In genomic region chr12:71938728-71939385, GRCh38 we compare ENCODE assay signal across 1 cellular context.
TF ChIP-seq lines count a peak whose summit lies in the region.

TSS of gene TPH2 (plus strand) at chr12:71938845. CDS start at chr12:71938987, 142 bp downstream.

TF ChIP-seq in HepG2, 621 proteins besides CTCF, POLR2A, EP300 and RAD21 (continued from another document and continues in another):
- TF ChIP-seq BCLAF1 (IDR thresholded peaks at IDR 0.05) (no peak), ZBTB21 (CRISPR knock-in tag; IDR thresholded peaks at IDR 0.05) (no peak), JUND (CRISPR knock-in tag; IDR thresholded peaks at IDR 0.05) (no peak), CHD4 (IDR thresholded peaks at IDR 0.05; ENCODE audit: borderline replicate concordance, low read length) (no peak), FOXM1 (CRISPR knock-in tag; IDR thresholded peaks at IDR 0.05) (no peak), KMT2B (CRISPR knock-in tag; IDR thresholded peaks at IDR 0.05) (peak; percentile 61; the same call in 1 of the 2 replicates), HNF4A (CRISPR knock-in tag; IDR thresholded peaks at IDR 0.05) (no peak), CBX2 (IDR thresholded peaks at IDR 0.05; ENCODE audit: low read depth, low read length) (no peak), CBX2 (CRISPR knock-in tag; IDR thresholded peaks at IDR 0.05; ENCODE audit: low read depth) (no peak), SPEN (CRISPR knock-in tag; IDR thresholded peaks at IDR 0.05; ENCODE audit: low read depth) (peak; percentile 77; the same call in 1 of the 2 replicates), SMYD3 (CRISPR knock-in tag; IDR thresholded peaks at IDR 0.05) (0 out of 2 replicates have a peak, but pooled peaks have one; percentile 75), ZNF317 (CRISPR knock-in tag; IDR thresholded peaks at IDR 0.05) (peak; percentile 74; the same call in 1 of the 2 replicates), ZNF282 (IDR thresholded peaks at IDR 0.05; ENCODE audit: partially characterized antibody) (no peak), ZNF605 (CRISPR knock-in tag; IDR thresholded peaks at IDR 0.05) (peak; percentile 71; the same call in 1 of the 2 replicates), SIN3A (IDR thresholded peaks at IDR 0.05; ENCODE audit: borderline replicate concordance, low read depth, low read length) (peak; percentile 99), SIN3B (IDR thresholded peaks at IDR 0.05; ENCODE audit: low read length) (no peak), ZIK1 (CRISPR knock-in tag; IDR thresholded peaks at IDR 0.05; ENCODE audit: borderline replicate concordance, low read depth) (0 out of 2 replicates have a peak, but pooled peaks have one; percentile 47), ETV5 (CRISPR knock-in tag; IDR thresholded peaks at IDR 0.05; ENCODE audit: borderline replicate concordance) (0 out of 2 replicates have a peak, but pooled peaks have one; percentile 38), ZNF703 (CRISPR knock-in tag; IDR thresholded peaks at IDR 0.05; ENCODE audit: borderline replicate concordance) (no peak), CBX1 (IDR thresholded peaks at IDR 0.05; ENCODE audit: low read depth) (no peak), ZNF121 (CRISPR knock-in tag; IDR thresholded peaks at IDR 0.05) (no peak), KLF12 (CRISPR knock-in tag; IDR thresholded peaks at IDR 0.05; ENCODE audit: borderline replicate concordance) (0 out of 2 replicates have a peak, but pooled peaks have one; percentile 43), HHEX (CRISPR knock-in tag; IDR thresholded peaks at IDR 0.05) (no peak), MEIS1 (CRISPR knock-in tag; IDR thresholded peaks at IDR 0.05; ENCODE audit: borderline replicate concordance) (no peak), ZC3H13 (CRISPR knock-in tag; IDR thresholded peaks at IDR 0.05) (no peak), TRIM24 (CRISPR knock-in tag; IDR thresholded peaks at IDR 0.05) (no peak), ZMYM3 (CRISPR knock-in tag; IDR thresholded peaks at IDR 0.05) (no peak), CEBPZ (IDR thresholded peaks at IDR 0.05; ENCODE audit: low read length) (no peak), DMAP1 (CRISPR knock-in tag; IDR thresholded peaks at IDR 0.05) (no peak), TOE1 (CRISPR knock-in tag; IDR thresholded peaks at IDR 0.05) (peak; percentile 71; the same call in 1 of the 2 replicates), SAP130 (CRISPR knock-in tag; IDR thresholded peaks at IDR 0.05; ENCODE audit: low read depth) (peak; percentile 98), ZNF383 (CRISPR knock-in tag; IDR thresholded peaks at IDR 0.05; ENCODE audit: borderline replicate concordance) (no peak), ADNP (CRISPR knock-in tag; IDR thresholded peaks at IDR 0.05) (no peak), KDM5A (IDR thresholded peaks at IDR 0.05; ENCODE audit: borderline replicate concordance, low read length) (no peak), RAD51 (IDR thresholded peaks at IDR 0.05; ENCODE audit: borderline replicate concordance) (no peak), ZNF101 (CRISPR knock-in tag; IDR thresholded peaks at IDR 0.05; ENCODE audit: borderline replicate concordance, low read depth) (no peak), NKX3-1 (CRISPR knock-in tag; IDR thresholded peaks at IDR 0.05) (peak; percentile 95), NR2C2 (CRISPR knock-in tag; IDR thresholded peaks at IDR 0.05; ENCODE audit: borderline replicate concordance) (no peak), ZNF550 (CRISPR knock-in tag; IDR thresholded peaks at IDR 0.05; ENCODE audit: borderline replicate concordance) (no peak), SOX13 (IDR thresholded peaks at IDR 0.05) (no peak), SOX13 (CRISPR knock-in tag; conservative IDR thresholded peaks at IDR 0.05 in 1 of 2, IDR thresholded peaks at IDR 0.05 in 1 of 2) (peak in 1 of 2 experiments; percentile 37; a peak in 1 of 4 replicates)
- TF ChIP-seq, protein P1, sequence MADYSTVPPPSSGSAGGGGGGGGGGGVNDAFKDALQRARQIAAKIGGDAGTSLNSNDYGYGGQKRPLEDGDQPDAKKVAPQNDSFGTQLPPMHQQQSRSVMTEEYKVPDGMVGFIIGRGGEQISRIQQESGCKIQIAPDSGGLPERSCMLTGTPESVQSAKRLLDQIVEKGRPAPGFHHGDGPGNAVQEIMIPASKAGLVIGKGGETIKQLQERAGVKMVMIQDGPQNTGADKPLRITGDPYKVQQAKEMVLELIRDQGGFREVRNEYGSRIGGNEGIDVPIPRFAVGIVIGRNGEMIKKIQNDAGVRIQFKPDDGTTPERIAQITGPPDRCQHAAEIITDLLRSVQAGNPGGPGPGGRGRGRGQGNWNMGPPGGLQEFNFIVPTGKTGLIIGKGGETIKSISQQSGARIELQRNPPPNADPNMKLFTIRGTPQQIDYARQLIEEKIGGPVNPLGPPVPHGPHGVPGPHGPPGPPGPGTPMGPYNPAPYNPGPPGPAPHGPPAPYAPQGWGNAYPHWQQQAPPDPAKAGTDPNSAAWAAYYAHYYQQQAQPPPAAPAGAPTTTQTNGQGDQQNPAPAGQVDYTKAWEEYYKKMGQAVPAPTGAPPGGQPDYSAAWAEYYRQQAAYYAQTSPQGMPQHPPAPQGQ (CRISPR knock-in tag; IDR thresholded peaks at IDR 0.05; ENCODE audit: borderline replicate concordance), result no peak
- TF ChIP-seq, protein P2, sequence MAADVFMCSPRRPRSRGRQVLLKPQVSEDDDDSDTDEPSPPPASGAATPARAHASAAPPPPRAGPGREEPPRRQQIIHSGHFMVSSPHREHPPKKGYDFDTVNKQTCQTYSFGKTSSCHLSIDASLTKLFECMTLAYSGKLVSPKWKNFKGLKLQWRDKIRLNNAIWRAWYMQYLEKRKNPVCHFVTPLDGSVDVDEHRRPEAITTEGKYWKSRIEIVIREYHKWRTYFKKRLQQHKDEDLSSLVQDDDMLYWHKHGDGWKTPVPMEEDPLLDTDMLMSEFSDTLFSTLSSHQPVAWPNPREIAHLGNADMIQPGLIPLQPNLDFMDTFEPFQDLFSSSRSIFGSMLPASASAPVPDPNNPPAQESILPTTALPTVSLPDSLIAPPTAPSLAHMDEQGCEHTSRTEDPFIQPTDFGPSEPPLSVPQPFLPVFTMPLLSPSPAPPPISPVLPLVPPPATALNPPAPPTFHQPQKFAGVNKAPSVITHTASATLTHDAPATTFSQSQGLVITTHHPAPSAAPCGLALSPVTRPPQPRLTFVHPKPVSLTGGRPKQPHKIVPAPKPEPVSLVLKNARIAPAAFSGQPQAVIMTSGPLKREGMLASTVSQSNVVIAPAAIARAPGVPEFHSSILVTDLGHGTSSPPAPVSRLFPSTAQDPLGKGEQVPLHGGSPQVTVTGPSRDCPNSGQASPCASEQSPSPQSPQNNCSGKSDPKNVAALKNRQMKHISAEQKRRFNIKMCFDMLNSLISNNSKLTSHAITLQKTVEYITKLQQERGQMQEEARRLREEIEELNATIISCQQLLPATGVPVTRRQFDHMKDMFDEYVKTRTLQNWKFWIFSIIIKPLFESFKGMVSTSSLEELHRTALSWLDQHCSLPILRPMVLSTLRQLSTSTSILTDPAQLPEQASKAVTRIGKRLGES (CRISPR knock-in tag; IDR thresholded peaks at IDR 0.05; ENCODE audit: borderline replicate concordance), result peak; percentile 47; the same call in 1 of the 2 replicates
- TF ChIP-seq, protein P3, sequence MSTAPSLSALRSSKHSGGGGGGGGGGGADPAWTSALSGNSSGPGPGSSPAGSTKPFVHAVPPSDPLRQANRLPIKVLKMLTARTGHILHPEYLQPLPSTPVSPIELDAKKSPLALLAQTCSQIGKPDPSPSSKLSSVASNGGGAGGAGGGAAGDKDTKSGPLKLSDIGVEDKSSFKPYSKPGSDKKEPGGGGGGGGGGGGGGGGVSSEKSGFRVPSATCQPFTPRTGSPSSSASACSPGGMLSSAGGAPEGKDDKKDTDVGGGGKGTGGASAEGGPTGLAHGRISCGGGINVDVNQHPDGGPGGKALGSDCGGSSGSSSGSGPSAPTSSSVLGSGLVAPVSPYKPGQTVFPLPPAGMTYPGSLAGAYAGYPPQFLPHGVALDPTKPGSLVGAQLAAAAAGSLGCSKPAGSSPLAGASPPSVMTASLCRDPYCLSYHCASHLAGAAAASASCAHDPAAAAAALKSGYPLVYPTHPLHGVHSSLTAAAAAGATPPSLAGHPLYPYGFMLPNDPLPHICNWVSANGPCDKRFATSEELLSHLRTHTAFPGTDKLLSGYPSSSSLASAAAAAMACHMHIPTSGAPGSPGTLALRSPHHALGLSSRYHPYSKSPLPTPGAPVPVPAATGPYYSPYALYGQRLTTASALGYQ (CRISPR knock-in tag; IDR thresholded peaks at IDR 0.05), result no peak
- TF ChIP-seq, protein P4, sequence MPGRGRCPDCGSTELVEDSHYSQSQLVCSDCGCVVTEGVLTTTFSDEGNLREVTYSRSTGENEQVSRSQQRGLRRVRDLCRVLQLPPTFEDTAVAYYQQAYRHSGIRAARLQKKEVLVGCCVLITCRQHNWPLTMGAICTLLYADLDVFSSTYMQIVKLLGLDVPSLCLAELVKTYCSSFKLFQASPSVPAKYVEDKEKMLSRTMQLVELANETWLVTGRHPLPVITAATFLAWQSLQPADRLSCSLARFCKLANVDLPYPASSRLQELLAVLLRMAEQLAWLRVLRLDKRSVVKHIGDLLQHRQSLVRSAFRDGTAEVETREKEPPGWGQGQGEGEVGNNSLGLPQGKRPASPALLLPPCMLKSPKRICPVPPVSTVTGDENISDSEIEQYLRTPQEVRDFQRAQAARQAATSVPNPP (CRISPR knock-in tag; IDR thresholded peaks at IDR 0.05), result no peak
- TF ChIP-seq, protein P5, sequence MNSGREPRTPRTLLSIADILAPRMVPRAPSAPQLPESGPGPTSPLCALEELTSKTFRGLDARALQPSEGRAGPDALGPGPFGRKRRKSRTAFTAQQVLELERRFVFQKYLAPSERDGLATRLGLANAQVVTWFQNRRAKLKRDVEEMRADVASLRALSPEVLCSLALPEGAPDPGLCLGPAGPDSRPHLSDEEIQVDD (CRISPR knock-in tag; IDR thresholded peaks at IDR 0.05; ENCODE audit: borderline replicate concordance), result no peak
- TF ChIP-seq, protein P6, sequence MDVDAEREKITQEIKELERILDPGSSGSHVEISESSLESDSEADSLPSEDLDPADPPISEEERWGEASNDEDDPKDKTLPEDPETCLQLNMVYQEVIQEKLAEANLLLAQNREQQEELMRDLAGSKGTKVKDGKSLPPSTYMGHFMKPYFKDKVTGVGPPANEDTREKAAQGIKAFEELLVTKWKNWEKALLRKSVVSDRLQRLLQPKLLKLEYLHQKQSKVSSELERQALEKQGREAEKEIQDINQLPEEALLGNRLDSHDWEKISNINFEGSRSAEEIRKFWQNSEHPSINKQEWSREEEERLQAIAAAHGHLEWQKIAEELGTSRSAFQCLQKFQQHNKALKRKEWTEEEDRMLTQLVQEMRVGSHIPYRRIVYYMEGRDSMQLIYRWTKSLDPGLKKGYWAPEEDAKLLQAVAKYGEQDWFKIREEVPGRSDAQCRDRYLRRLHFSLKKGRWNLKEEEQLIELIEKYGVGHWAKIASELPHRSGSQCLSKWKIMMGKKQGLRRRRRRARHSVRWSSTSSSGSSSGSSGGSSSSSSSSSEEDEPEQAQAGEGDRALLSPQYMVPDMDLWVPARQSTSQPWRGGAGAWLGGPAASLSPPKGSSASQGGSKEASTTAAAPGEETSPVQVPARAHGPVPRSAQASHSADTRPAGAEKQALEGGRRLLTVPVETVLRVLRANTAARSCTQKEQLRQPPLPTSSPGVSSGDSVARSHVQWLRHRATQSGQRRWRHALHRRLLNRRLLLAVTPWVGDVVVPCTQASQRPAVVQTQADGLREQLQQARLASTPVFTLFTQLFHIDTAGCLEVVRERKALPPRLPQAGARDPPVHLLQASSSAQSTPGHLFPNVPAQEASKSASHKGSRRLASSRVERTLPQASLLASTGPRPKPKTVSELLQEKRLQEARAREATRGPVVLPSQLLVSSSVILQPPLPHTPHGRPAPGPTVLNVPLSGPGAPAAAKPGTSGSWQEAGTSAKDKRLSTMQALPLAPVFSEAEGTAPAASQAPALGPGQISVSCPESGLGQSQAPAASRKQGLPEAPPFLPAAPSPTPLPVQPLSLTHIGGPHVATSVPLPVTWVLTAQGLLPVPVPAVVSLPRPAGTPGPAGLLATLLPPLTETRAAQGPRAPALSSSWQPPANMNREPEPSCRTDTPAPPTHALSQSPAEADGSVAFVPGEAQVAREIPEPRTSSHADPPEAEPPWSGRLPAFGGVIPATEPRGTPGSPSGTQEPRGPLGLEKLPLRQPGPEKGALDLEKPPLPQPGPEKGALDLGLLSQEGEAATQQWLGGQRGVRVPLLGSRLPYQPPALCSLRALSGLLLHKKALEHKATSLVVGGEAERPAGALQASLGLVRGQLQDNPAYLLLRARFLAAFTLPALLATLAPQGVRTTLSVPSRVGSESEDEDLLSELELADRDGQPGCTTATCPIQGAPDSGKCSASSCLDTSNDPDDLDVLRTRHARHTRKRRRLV (CRISPR knock-in tag; IDR thresholded peaks at IDR 0.05), result 0 out of 2 replicates have a peak, but pooled peaks have one; percentile 29
